Comparison of ENCODE assay signal across 18 cellular contexts in genomic region chr9:19145881-19146280, GRCh38.
"Had no signal": no experiment of that assay in that cellular context is flagged by ENCODE, and none has a peak within 500 bp of the region (broad histone marks: within the 10 kb centered on the region; RNA-seq: fewer than 3 reads in every experiment).

No MANE protein-coding gene starts in this region.

- H3K4me1 ChIP-seq: lower lobe of right lung, sigmoid colon, thyroid gland had no signal

- H3K36me3 ChIP-seq: heart right ventricle, left lung, lower lobe of right lung, sigmoid colon, suprapubic skin, thyroid gland had no signal

- H3K9me3 ChIP-seq: heart right ventricle, left lung, lower lobe of right lung, sigmoid colon, suprapubic skin, thyroid gland had no signal

- ATAC-seq: esophagus mucosa, heart right ventricle, left lung, lower lobe of right lung, natural killer cell had no signal

- H3K27ac ChIP-seq: heart right ventricle, left lung, lower lobe of right lung, skin epidermis, suprapubic skin, thyroid gland had no signal

- DNase-seq: effector memory CD4-positive, alpha-beta T cell; heart right ventricle; hypothalamus; islet precursor cell; left lung; lower lobe of right lung; natural killer cell; sigmoid colon; stimulated activated CD4-positive, alpha-beta T cell treated with anti-CD3 and anti-CD28 coated beads, Interleukin-12 subunit alpha, Interleukin-12 subunit beta, amount 100 ng/mL, for 4 hours; stimulated activated CD4-positive, alpha-beta T cell treated with anti-CD3 and anti-CD28 coated beads, Interleukin-2, amount 100 ng/mL, for 48 hours; stimulated activated naive CD4-positive, alpha-beta T cell treated with Interleukin-2 at 50 U/mL for 16 hours; thyroid gland had no signal

- FAIRE-seq: endometrium, frontal cortex, urothelium cell line had no signal

- H3K4me3 ChIP-seq: heart right ventricle, left lung, lower lobe of right lung, sigmoid colon, skin epidermis, suprapubic skin, thyroid gland had no signal

- H3K27me3 ChIP-seq: heart right ventricle, left lung, sigmoid colon, suprapubic skin, thyroid gland had no signal
